ENCODE assay signal across 24 cellular contexts in genomic region chr17:50034504-50035364, GRCh38. TPM values are rescaled to one million over a fixed set of nuclear protein-coding genes. Genes with fewer than 3 reads are reported as not detected.
DNase-seq lines count a peak whose midpoint lies in the region; ATAC-seq and TF ChIP-seq lines count a peak whose summit lies in the region.
"Had no signal": no experiment of that assay in that cellular context is flagged by ENCODE, and none has a peak within 500 bp of the region (broad histone marks: within the 10 kb centered on the region; RNA-seq: fewer than 3 reads in every experiment).

No MANE protein-coding gene starts in this region.

- no peak overlapping the region for H3K27ac Mint-ChIP-seq in activated CD8-positive, alpha-beta memory T cell treated with anti-CD3 and anti-CD28 coated beads, Interleukin-2, amount 10 ng/mL, durations not matched to agents 7 days and 5 days
- H3K27ac Mint-ChIP-seq in endodermal cell: no peak overlapping the region
- H3K27ac Mint-ChIP-seq: CD4-positive, alpha-beta memory T cell; H9; stimulated activated naive B cell treated with anti-CD40 and anti-IgM and Interleukin-4, amounts not matched to agents 10 μg/mL and 1 μg/mL and 100 μg/mL, for 72 hours; T-helper 2 cell treated with Interferon-gamma antibody and Interleukin-4, amounts not matched to agents 5 μg/mL and 100 μg/mL, for 36 hours had no signal

- no peaks in the 10 kb centered on the region for H3K4me1 Mint-ChIP-seq in activated CD8-positive, alpha-beta memory T cell treated with anti-CD3 and anti-CD28 coated beads, Interleukin-2, amount 10 ng/mL, durations not matched to agents 7 days and 5 days
- peaks cover 32% of the 10 kb centered on the region for H3K4me1 Mint-ChIP-seq in endodermal cell
- H3K4me1 Mint-ChIP-seq: CD4-positive, alpha-beta memory T cell; naive thymus-derived CD8-positive, alpha-beta T cell; stimulated activated naive B cell treated with anti-CD40 and anti-IgM and Interleukin-4, amounts not matched to agents 10 μg/mL and 1 μg/mL and 100 μg/mL, for 72 hours had no signal

- H3K79me1 ChIP-seq in neuronal stem cell (ENCODE audit: low read depth, low read length): no peaks in the 10 kb centered on the region

- ATAC-seq in activated CD8-positive, alpha-beta memory T cell treated with anti-CD3 and anti-CD28 coated beads, Interleukin-2, amount 10 ng/mL, durations not matched to agents 7 days and 5 days: no peak
- ATAC-seq in aorta (ENCODE audit: low FRiP score) (no peak), GM18519 (IDR thresholded peaks at IDR 0.05; ENCODE audit: low FRiP score, unreplicated experiment) (no peak), GM21825 (IDR thresholded peaks at IDR 0.05; ENCODE audit: unreplicated experiment) (no peak)
- ATAC-seq: naive thymus-derived CD8-positive, alpha-beta T cell; stimulated activated naive B cell treated with anti-CD40 and anti-IgM and Interleukin-4, amounts not matched to agents 10 μg/mL and 1 μg/mL and 100 μg/mL, for 72 hours had no signal

- H2BK5ac ChIP-seq in neuronal stem cell (ENCODE audit: low read length): peak overlapping the region; percentile 48

- intact Hi-C loops in aorta (cut with DNase I): no loop called here

- H3K27me3 Mint-ChIP-seq in activated CD8-positive, alpha-beta memory T cell treated with anti-CD3 and anti-CD28 coated beads, Interleukin-2, amount 10 ng/mL, durations not matched to agents 7 days and 5 days: peaks cover 32% of the 10 kb centered on the region
- peaks cover 5% of the 10 kb centered on the region for H3K27me3 Mint-ChIP-seq in endodermal cell (ENCODE audit: insufficient read depth)

- H3K4ac ChIP-seq in neuronal stem cell (ENCODE audit: low read length): no peak overlapping the region

- H3K27me3 ChIP-seq in endodermal cell (ENCODE audit: control insufficient read depth, insufficient read depth, low read length, poor library complexity, severe bottlenecking) (no peaks in the 10 kb centered on the region), neuronal stem cell (ENCODE audit: control insufficient read depth in 3 of 3, insufficient read depth in 3 of 3, low read depth in 1 of 3, low read length in 3 of 3) (peaks cover 0 to 36% (median 0%) of the 10 kb centered on the region in 3 experiments), aorta (ENCODE audit: control insufficient read depth in 1 of 2, insufficient read depth in 2 of 2, low read length in 1 of 2) (no peaks in the 10 kb centered on the region)

- no peak overlapping the region for H3K4me3 Mint-ChIP-seq in activated CD8-positive, alpha-beta memory T cell treated with anti-CD3 and anti-CD28 coated beads, Interleukin-2, amount 10 ng/mL, durations not matched to agents 7 days and 5 days
- no peak overlapping the region for H3K4me3 Mint-ChIP-seq in endodermal cell
- H3K4me3 Mint-ChIP-seq: CD4-positive, alpha-beta memory T cell; H9; naive thymus-derived CD8-positive, alpha-beta T cell; stimulated activated naive B cell treated with anti-CD40 and anti-IgM and Interleukin-4, amounts not matched to agents 10 μg/mL and 1 μg/mL and 100 μg/mL, for 72 hours; T-helper 2 cell treated with Interferon-gamma antibody and Interleukin-4, amounts not matched to agents 5 μg/mL and 100 μg/mL, for 36 hours had no signal

- TF ChIP-seq CTCF in endodermal cell (conservative IDR thresholded peaks at IDR 0.05): no peak

- H4K91ac ChIP-seq in neuronal stem cell (ENCODE audit: low read depth, low read length, poor library complexity): no peak overlapping the region

- H3K4me2 ChIP-seq in neuronal stem cell (ENCODE audit: insufficient read depth, low read length, poor library complexity, severe bottlenecking): no peak overlapping the region

- no peak overlapping the region for H3K14ac ChIP-seq in neuronal stem cell (ENCODE audit: low read length)

- H2BK12ac ChIP-seq in neuronal stem cell (ENCODE audit: low read length): no peak overlapping the region

- peak overlapping the region; percentile 74 for H2AK5ac ChIP-seq in neuronal stem cell (ENCODE audit: low read depth, low read length)

- no peak overlapping the region for H3K27ac ChIP-seq in endodermal cell (ENCODE audit: low read depth, low read length)
- H3K27ac ChIP-seq in neuronal stem cell (replicated peaks; ENCODE audit: low read length): no peak overlapping the region
- peak overlapping the region; percentile 43 to 59 for H3K27ac ChIP-seq in aorta (ENCODE audit: low read depth in 1 of 2, low read length in 2 of 2)

- no peaks in the 10 kb centered on the region for H3K36me3 ChIP-seq in endodermal cell (ENCODE audit: control insufficient read depth, insufficient read depth, low read length)
- no peaks in the 10 kb centered on the region for H3K36me3 ChIP-seq in neuronal stem cell (replicated peaks in 1 of 2; ENCODE audit: control insufficient read depth in 2 of 2, insufficient read depth in 2 of 2, low read length in 2 of 2)
- H3K36me3 ChIP-seq in aorta (ENCODE audit: control insufficient read depth in 1 of 2, insufficient read depth in 2 of 2, low read length in 1 of 2): no peaks in the 10 kb centered on the region

- no peak overlapping the region for H2BK120ac ChIP-seq in neuronal stem cell (ENCODE audit: low read depth, low read length)

- H3K23ac ChIP-seq in neuronal stem cell (ENCODE audit: low read depth, low read length, poor library complexity): no peak overlapping the region

- peak overlapping the region; percentile 9 for H3K18ac ChIP-seq in neuronal stem cell (ENCODE audit: low read length)

- no peaks in the 10 kb centered on the region for H3K9me3 Mint-ChIP-seq in activated CD8-positive, alpha-beta memory T cell treated with anti-CD3 and anti-CD28 coated beads, Interleukin-2, amount 10 ng/mL, durations not matched to agents 7 days and 5 days (ENCODE audit: low read depth)
- H3K9me3 Mint-ChIP-seq in endodermal cell: no peaks in the 10 kb centered on the region
- H3K9me3 Mint-ChIP-seq: CD4-positive, alpha-beta memory T cell; H9; naive thymus-derived CD8-positive, alpha-beta T cell; stimulated activated naive B cell treated with anti-CD40 and anti-IgM and Interleukin-4, amounts not matched to agents 10 μg/mL and 1 μg/mL and 100 μg/mL, for 72 hours; T-helper 2 cell treated with Interferon-gamma antibody and Interleukin-4, amounts not matched to agents 5 μg/mL and 100 μg/mL, for 36 hours had no signal

- no peaks in the 10 kb centered on the region for H3K36me3 Mint-ChIP-seq in activated CD8-positive, alpha-beta memory T cell treated with anti-CD3 and anti-CD28 coated beads, Interleukin-2, amount 10 ng/mL, durations not matched to agents 7 days and 5 days
- H3K36me3 Mint-ChIP-seq in endodermal cell (ENCODE audit: low read depth): no peaks in the 10 kb centered on the region
- H3K36me3 Mint-ChIP-seq: CD4-positive, alpha-beta memory T cell; naive thymus-derived CD8-positive, alpha-beta T cell; stimulated activated naive B cell treated with anti-CD40 and anti-IgM and Interleukin-4, amounts not matched to agents 10 μg/mL and 1 μg/mL and 100 μg/mL, for 72 hours had no signal

- no peak overlapping the region for H2AFZ ChIP-seq in neuronal stem cell (ENCODE audit: low read length)

- CTCF ChIA-PET in activated CD8-positive, alpha-beta memory T cell treated with anti-CD3 and anti-CD28 coated beads, Interleukin-2, amount 10 ng/mL, durations not matched to agents 7 days and 5 days (lab: Charles Lee): interaction anchor here (0.8 to 2.1 kb wide), 6 partner anchors 8 to 60 kb away, joined by 3 to 6 read pairs (median 4); partner anchors contain the start of genes ITGA3 and PDK2

- WGBS in endodermal cell (ENCODE audit: insufficient coverage in 1 of 2, insufficient read length in 1 of 2), 2 experiments: 81 to 85% methylated on average over 11 to 16 of the region's 16 CpGs
- WGBS in neuronal stem cell (ENCODE audit: extremely low coverage in 2 of 2, insufficient read length in 2 of 2, insufficient replicate concordance in 1 of 2), 2 donors: no CpG with 5 or more reads among the region's 16 CpGs
- 80 to 84% methylated on average over 16 of the region's 16 CpGs for WGBS in aorta, 2 donors

- DNase-seq in activated CD8-positive, alpha-beta memory T cell treated with anti-CD3 and anti-CD28 coated beads, Interleukin-2, amount 50 U/mL, for 48 hours: peak; percentile 37
- no peak for DNase-seq in activated CD8-positive, alpha-beta memory T cell treated with anti-CD3 and anti-CD28 coated beads, Interleukin-2, amount 10 ng/mL, durations not matched to agents 7 days and 5 days
- DNase-seq in endodermal cell (peak; percentile 68), neuronal stem cell (ENCODE audit: low spot score) (no peak), aorta (peak in 1 of 2 donors; percentile 53), NCI-H187 (lab: John Stamatoyannopoulos, UW) (no peak)
- DNase-seq: 8988T; activated CD4-positive, alpha-beta T cell treated with anti-CD3 and anti-CD28 coated beads, Interleukin-2, amount 50 U/mL, for 1 hour; activated naive CD4-positive, alpha-beta T cell treated with anti-CD3 and anti-CD28 coated beads, Interleukin-2, amount 50 U/mL, for 16 hours; AML-193; amygdala; CD4-positive, alpha-beta memory T cell; central memory CD4-positive, alpha-beta T cell; DMS153; H9; midbrain; naive thymus-derived CD8-positive, alpha-beta T cell; NCI-H187 treated with DMSO at 0.1 percent for 48 hours; stimulated activated CD4-positive, alpha-beta T cell treated with anti-CD3 and anti-CD28 coated beads, Interleukin-4, amount 100 ng/mL, for 1 hour; stimulated activated naive B cell treated with anti-CD40 and anti-IgM and Interleukin-4, amounts not matched to agents 10 μg/mL and 1 μg/mL and 100 μg/mL, for 72 hours had no signal

- H3K4me1 ChIP-seq in endodermal cell (ENCODE audit: control insufficient read depth, insufficient read depth, low read length): peaks cover 16% of the 10 kb centered on the region
- peaks cover 0 to 11% of the 10 kb centered on the region in 2 donors for H3K4me1 ChIP-seq in neuronal stem cell (ENCODE audit: control insufficient read depth in 2 of 2, insufficient read depth in 1 of 2, low read depth in 1 of 2, low read length in 2 of 2)
- no peaks in the 10 kb centered on the region for H3K4me1 ChIP-seq in aorta (ENCODE audit: control insufficient read depth in 1 of 2, insufficient read depth in 2 of 2, low read length in 2 of 2)

- H2BK15ac ChIP-seq in neuronal stem cell (ENCODE audit: low read length): peak overlapping the region; percentile 2

- H3K9ac ChIP-seq in endodermal cell (ENCODE audit: extremely low read depth, low read length, poor library complexity, severe bottlenecking) (no peak overlapping the region), neuronal stem cell (ENCODE audit: low read depth, low read length, poor library complexity) (no peak overlapping the region)

- H4K8ac ChIP-seq in neuronal stem cell (ENCODE audit: low read depth, low read length): no peak overlapping the region

- no peak overlapping the region for H3K4me3 ChIP-seq in endodermal cell (ENCODE audit: low read length)
- H3K4me3 ChIP-seq in neuronal stem cell (ENCODE audit: low read length in 2 of 2): no peak overlapping the region
- no peak overlapping the region for H3K4me3 ChIP-seq in aorta (ENCODE audit: low read length in 2 of 2)

- H3K9me3 ChIP-seq in endodermal cell (ENCODE audit: control insufficient read depth, low read length) (no peaks in the 10 kb centered on the region), neuronal stem cell (replicated peaks in 1 of 2; ENCODE audit: control insufficient read depth in 2 of 2, insufficient read depth in 1 of 2, low read depth in 1 of 2, low read length in 2 of 2) (no peaks in the 10 kb centered on the region), aorta (ENCODE audit: control insufficient read depth, low read length) (no peaks in the 10 kb centered on the region)

RNA-seq across cellular contexts. Expression of gene ITGA3, which starts 21.2 kb away (rescaled TPM):
- total RNA-seq in activated CD8-positive, alpha-beta memory T cell treated with anti-CD3 and anti-CD28 coated beads, Interleukin-2, amount 10 ng/mL, durations not matched to agents 7 days and 5 days: 10 to 100 TPM; 10.3 to 11.3 TPM
- total RNA-seq in endodermal cell (10 to 100 TPM; 16.6 to 21.7 TPM), aorta (100 to 1,000 TPM; 113 to 150 TPM)
- polyA plus RNA-seq in endodermal cell (2013, experiment 1 of 2): 12.1 TPM
- 14.6 TPM for polyA plus RNA-seq in endodermal cell (2013, experiment 2 of 2)
- 8.3 TPM for polyA plus RNA-seq in neuronal stem cell (2013, experiment 1 of 2)
- 6.8 TPM for polyA plus RNA-seq in neuronal stem cell (2013, experiment 2 of 2)
- polyA plus RNA-seq in aorta: 100 to 1,000 TPM in 1 of 2 donors, 10 to 100 TPM in 1; 48.1 to 159 TPM

RNA-seq across cellular contexts. Expression of gene DLX3, which starts 39.7 kb away (rescaled TPM):
- not detected for total RNA-seq in activated CD8-positive, alpha-beta memory T cell treated with anti-CD3 and anti-CD28 coated beads, Interleukin-2, amount 10 ng/mL, durations not matched to agents 7 days and 5 days
- total RNA-seq in endodermal cell: 1 to 10 TPM in 1 of 2 donors, under 1 TPM in 1; 0.58 to 1.4 TPM
- polyA plus RNA-seq in endodermal cell (2013, experiment 1 of 2): 1.2 TPM
- polyA plus RNA-seq in endodermal cell (2013, experiment 2 of 2): 1.5 TPM
- polyA plus RNA-seq in neuronal stem cell (2013, experiment 1 of 2): 1.2 TPM
- 1.1 TPM for polyA plus RNA-seq in neuronal stem cell (2013, experiment 2 of 2)
- 1 to 10 TPM in 1 of 2 donors, under 1 TPM in 1; 0.18 to 1.3 TPM for total RNA-seq in aorta
- 1 to 10 TPM in 1 of 2 donors, under 1 TPM in 1; 0.41 to 1.0 TPM for polyA plus RNA-seq in aorta
- total RNA-seq: CD4-positive, alpha-beta memory T cell; RPMI7951 had no signal
- polyA plus RNA-seq: CD4-positive, alpha-beta memory T cell had no signal

Comparison
In these comparisons a context has a peak if more than half of its experiments do, and no peak if none do; other contexts are left out.
1. DNase-seq: peak in activated CD8-positive, alpha-beta memory T cell treated with anti-CD3 and anti-CD28 coated beads, Interleukin-2, amount 50 U/mL, for 48 hours (single experiment) and endodermal cell (single experiment); none in activated CD8-positive, alpha-beta memory T cell treated with anti-CD3 and anti-CD28 coated beads, Interleukin-2, amount 10 ng/mL, durations not matched to agents 7 days and 5 days (single experiment), neuronal stem cell (single experiment) and NCI-H187 (0 of 2).
2. H3K27ac ChIP-seq: peak in aorta (2 of 2); none in endodermal cell (single experiment) and neuronal stem cell (single experiment).
3. RNA of gene ITGA3, which starts 21.2 kb away (total RNA-seq): 113 to 150 TPM in aorta; 16.6 to 21.7 TPM in endodermal cell and 10.3 to 11.3 TPM in activated CD8-positive, alpha-beta memory T cell treated with anti-CD3 and anti-CD28 coated beads, Interleukin-2, amount 10 ng/mL, durations not matched to agents 7 days and 5 days; every median in the first group is over 4 times any median in the second.